ENCODE assay signal across 26 cellular contexts in the genomic region with DNA sequence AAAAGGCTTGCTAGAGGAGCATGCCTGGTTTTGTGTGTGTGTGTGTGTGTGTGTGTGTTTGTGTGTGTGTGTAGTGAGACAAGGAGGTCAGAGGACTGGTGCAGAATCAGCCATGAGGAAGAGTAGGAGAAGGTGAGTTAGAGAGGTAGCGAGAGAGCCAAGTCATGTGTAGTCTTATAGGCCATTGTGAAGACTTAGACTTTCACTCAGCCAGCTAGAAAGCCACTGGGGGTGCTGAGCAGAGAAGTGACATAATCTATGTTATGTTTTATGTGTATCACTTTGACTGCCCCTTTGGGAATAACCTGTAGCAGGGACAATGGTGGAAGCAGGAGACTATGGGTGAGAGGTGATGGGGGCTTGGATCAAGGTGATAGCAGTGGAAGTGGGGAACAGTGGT.
DNase-seq lines count a peak whose midpoint lies in the region; ATAC-seq and TF ChIP-seq lines count a peak whose summit lies in the region.
"Had no signal": no experiment of that assay in that cellular context is flagged by ENCODE, and none has a peak within 500 bp of the region (broad histone marks: within the 10 kb centered on the region; RNA-seq: fewer than 3 reads in every experiment).

No MANE protein-coding gene starts in this region.

- DNase-seq in osteoblast (ENCODE audit: insufficient read length, low spot score, missing footprints) (peak; percentile 74), suprapubic skin (ENCODE audit: low spot score in 2 of 2) (no peak), NCI-H2081 (lab: John Stamatoyannopoulos, UW) (no peak)
- DNase-seq: activated CD4-positive, alpha-beta T cell treated with anti-CD3 and anti-CD28 coated beads, Interleukin-2, amount 50 U/mL, for 4 hours; activated CD8-positive, alpha-beta memory T cell treated with anti-CD3 and anti-CD28 coated beads, Interleukin-2, amount 10 ng/mL, durations not matched to agents 7 days and 5 days; activated gamma-delta T cell treated with Interleukin-2 at 50 U/mL for 16 hours; activated T-cell treated with anti-CD3 and anti-CD28 coated beads, Interleukin-2, amount 50 U/mL, for 4 hours; C1 segment of cervical spinal cord; Caco-2; caudate nucleus; DMS53; effector memory CD8-positive, alpha-beta T cell; glutamatergic neuron; retina; Right ventricle myocardium superior; stimulated activated naive B cell treated with anti-CD40 and anti-IgM and Interleukin-4, amounts not matched to agents 10 μg/mL and 1 μg/mL and 100 μg/mL, for 72 hours; substantia nigra had no signal

- ATAC-seq in GM19023 (IDR thresholded peaks at IDR 0.05; ENCODE audit: unreplicated experiment) (peak; percentile 32), GM21737 (IDR thresholded peaks at IDR 0.05; ENCODE audit: unreplicated experiment) (peak; percentile 27), HG03159 (IDR thresholded peaks at IDR 0.05; ENCODE audit: unreplicated experiment) (peak; percentile 15), HG02840 (IDR thresholded peaks at IDR 0.05; ENCODE audit: low FRiP score, unreplicated experiment) (no peak)
- ATAC-seq: activated CD4-positive, CD25-positive, alpha-beta regulatory T cell treated with anti-CD3 and anti-CD28 coated beads, Interleukin-2, amount 50 U/mL, for 24 hours; activated CD8-positive, alpha-beta memory T cell treated with anti-CD3 and anti-CD28 coated beads, Interleukin-2, amount 10 ng/mL, durations not matched to agents 7 days and 5 days; activated T-cell treated with anti-CD3 and anti-CD28 coated beads, Interleukin-2, amount 50 U/mL, for 4 hours; effector memory CD8-positive, alpha-beta T cell; Panc1 had no signal

- no peaks in the 10 kb centered on the region for H4K20me1 ChIP-seq in osteoblast (ENCODE audit: insufficient read depth, low read length)

- no peak overlapping the region for H2AFZ ChIP-seq in osteoblast (ENCODE audit: low read length)
- H2AFZ ChIP-seq: parathyroid adenoma had no signal

- TF ChIP-seq EP300 in suprapubic skin (IDR thresholded peaks at IDR 0.05): no peak

- H3K36me3 ChIP-seq in osteoblast (ENCODE audit: insufficient read depth, low read length): no peaks in the 10 kb centered on the region
- no peaks in the 10 kb centered on the region for H3K36me3 ChIP-seq in suprapubic skin

- no peak overlapping the region for H3K4me3 ChIP-seq in osteoblast (ENCODE audit: insufficient read depth, low read length)
- H3K4me3 ChIP-seq in suprapubic skin: no peak overlapping the region
- H3K4me3 ChIP-seq: coronary artery, skin epidermis had no signal

- H3K79me2 ChIP-seq in osteoblast (ENCODE audit: insufficient read depth, low read length): no peaks in the 10 kb centered on the region
- H3K79me2 ChIP-seq: parathyroid adenoma had no signal

- H3K4me1 ChIP-seq in osteoblast (ENCODE audit: insufficient read depth, low read length) (peaks cover 4% of the 10 kb centered on the region), suprapubic skin (no peaks in the 10 kb centered on the region)
- H3K4me1 ChIP-seq: Caco-2, parathyroid adenoma had no signal

- TF ChIP-seq POLR2A in suprapubic skin (IDR thresholded peaks at IDR 0.05): no peak

- no peak overlapping the region for H3K4me2 ChIP-seq in osteoblast (ENCODE audit: insufficient read depth, low read length)

- 95% methylated on average over 1 of the region's 1 CpG for WGBS in suprapubic skin

- H3K9me3 ChIP-seq in osteoblast (ENCODE audit: low read depth, low read length): peaks cover under 1% of the 10 kb centered on the region
- H3K9me3 ChIP-seq in suprapubic skin: no peaks in the 10 kb centered on the region

- TF ChIP-seq CTCF in osteoblast (IDR thresholded peaks at IDR 0.05; ENCODE audit: extremely low read depth, low read depth, low read length) (no peak), suprapubic skin (IDR thresholded peaks at IDR 0.05) (no peak)

- H3K27me3 ChIP-seq in osteoblast (ENCODE audit: insufficient read depth, low read length) (no peaks in the 10 kb centered on the region), suprapubic skin (no peaks in the 10 kb centered on the region)

- no peak overlapping the region for H3K27ac ChIP-seq in osteoblast (ENCODE audit: low read depth, low read length)
- no peak overlapping the region for H3K27ac ChIP-seq in suprapubic skin
- H3K27ac ChIP-seq: coronary artery, parathyroid adenoma had no signal
